Comparison of ENCODE assay signal across 1 cellular context in the genomic region with DNA sequence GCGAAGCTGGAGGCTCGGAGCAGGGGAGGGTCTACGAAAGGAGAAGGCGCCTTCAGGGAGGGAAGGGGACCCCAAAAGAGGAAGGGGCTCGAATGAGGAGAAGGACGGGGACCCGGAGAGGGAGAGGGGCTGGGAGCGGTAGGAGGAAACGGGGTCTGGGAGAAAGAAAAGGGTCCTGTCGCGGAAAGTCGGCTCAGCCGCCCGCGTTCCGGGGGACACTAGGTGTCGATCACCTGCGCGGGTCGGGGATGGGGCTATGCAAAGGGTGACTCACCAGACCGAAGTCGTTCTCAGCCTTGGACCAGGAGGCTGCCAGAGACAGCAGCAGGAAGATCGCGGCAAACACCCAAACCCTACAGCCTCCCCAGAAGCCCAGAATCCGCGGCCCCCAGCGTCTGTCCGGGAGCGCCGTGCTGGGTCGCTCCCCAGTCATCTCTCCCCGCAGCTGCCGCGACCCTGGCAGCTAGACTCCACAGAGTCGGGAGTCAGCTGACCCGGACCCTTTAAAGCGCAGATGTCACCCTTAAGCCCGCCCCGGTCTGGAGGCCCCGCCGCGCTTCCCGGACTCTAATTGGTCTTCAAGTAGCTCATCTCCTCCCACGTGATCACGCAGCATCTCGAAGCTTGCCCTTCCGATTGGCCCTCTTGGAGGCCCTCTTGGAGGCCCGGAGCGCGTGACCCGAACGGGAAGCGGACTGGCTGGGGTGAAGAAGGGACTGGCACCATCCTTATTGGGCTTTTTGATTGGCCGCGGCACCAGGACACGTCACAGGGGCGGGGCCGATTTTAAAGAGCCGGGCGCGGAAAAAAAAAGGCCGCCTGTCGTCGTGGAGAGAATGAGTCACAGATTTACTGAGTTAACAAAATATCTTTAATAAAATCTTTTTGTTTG.
TF ChIP-seq lines count a peak whose summit lies in the region.

Gene NEU1 (minus strand): TSS at position 478 of the 892 bp plus-strand sequence. CDS start 45 bp downstream, at position 433.

TF ChIP-seq in HepG2, 621 proteins besides CTCF, POLR2A, EP300 and RAD21 (continued from another document):
- TF ChIP-seq REPIN1 (CRISPR knock-in tag; IDR thresholded peaks at IDR 0.05; ENCODE audit: borderline replicate concordance, low read depth) (peak; percentile 94), POGZ (CRISPR knock-in tag; IDR thresholded peaks at IDR 0.05) (peak; percentile 99)
